8 cellular contexts compared by ENCODE assay signal in the genomic region with DNA sequence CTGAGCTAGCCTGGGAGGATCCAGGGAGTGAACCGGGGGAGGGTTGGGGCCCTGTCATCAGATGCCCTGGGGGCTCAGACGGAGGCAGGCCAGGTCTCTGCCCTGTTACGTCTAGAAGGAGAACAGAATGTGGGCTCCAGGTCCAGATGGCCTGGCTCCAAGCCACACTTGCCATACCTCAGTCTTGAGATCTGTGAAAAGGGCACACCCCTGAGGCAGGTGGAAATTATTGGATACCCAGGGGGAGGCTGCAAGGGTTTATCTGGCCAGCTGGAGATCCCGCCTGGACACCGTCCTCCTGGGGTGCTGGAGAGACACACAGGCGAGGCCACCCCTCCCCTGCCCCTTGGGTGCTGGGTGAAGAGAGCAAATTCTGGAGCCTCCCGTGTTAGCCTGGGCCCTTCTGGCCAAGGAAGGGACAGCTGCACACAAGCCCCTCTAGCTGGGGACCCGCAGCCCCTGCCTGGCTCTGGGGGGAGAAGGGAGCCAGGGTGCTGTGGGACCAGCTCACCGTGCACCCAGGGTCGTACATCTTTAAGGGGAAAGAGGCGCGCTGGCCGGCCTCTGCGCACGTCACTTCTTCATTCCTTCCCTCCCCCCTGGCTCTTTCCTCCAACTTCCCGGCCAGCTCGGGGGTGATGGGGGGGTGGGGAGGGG. TPM values are rescaled to one million over a fixed set of nuclear protein-coding genes. Genes with fewer than 3 reads are reported as not detected.
DNase-seq lines count a peak whose midpoint lies in the region; ATAC-seq, FAIRE-seq and TF ChIP-seq lines count a peak whose summit lies in the region.

No MANE protein-coding gene starts in this region.

- no peaks in the 10 kb centered on the region for H3K36me3 ChIP-seq in GM23338 (ENCODE audit: insufficient read depth)
- no peaks in the 10 kb centered on the region for H3K36me3 ChIP-seq in endodermal cell (ENCODE audit: control insufficient read depth, insufficient read depth, low read length)

- no peak for FAIRE-seq in A549 (lab: Jason Lieb, UNC)

- no peaks in the 10 kb centered on the region for H3K79me2 ChIP-seq in GM23338 (replicated peaks; ENCODE audit: insufficient read depth)

- H3F3A ChIP-seq in GM23338 (replicated peaks; ENCODE audit: low read depth), result peaks cover 5% of the 10 kb centered on the region; the same call in 1 of the 2 replicates

- H3K27ac Mint-ChIP-seq in GM23338 (no peak overlapping the region), endodermal cell (no peak overlapping the region)

- H2AFZ ChIP-seq in GM23338, result no peak overlapping the region

- H3K27ac ChIP-seq in A549 (peak overlapping the region; percentile 99 to 100), GM23338 (ENCODE audit: low read depth) (no peak overlapping the region), endodermal cell (ENCODE audit: low read depth, low read length) (no peak overlapping the region)

- peaks cover 99% of the 10 kb centered on the region for H3K27me3 ChIP-seq in GM23338 (ENCODE audit: insufficient read depth)
- peaks cover 98% of the 10 kb centered on the region for H3K27me3 ChIP-seq in endodermal cell (ENCODE audit: control insufficient read depth, insufficient read depth, low read length, poor library complexity, severe bottlenecking)

- TF ChIP-seq POLR2A in A549 (IDR thresholded peaks at IDR 0.05; ENCODE audit: low read length), result no peak

- CTCF ChIA-PET in A549 (lab: Yijun Ruan, JAX), result interaction anchor here (0.8 to 3.1 kb wide), 6 partner anchors 18 to 106 kb away, joined by 3 to 18 read pairs (median 4); no protein-coding TSS in a partner anchor

- H3K4me3 ChIP-seq in A549 (peak overlapping the region; percentile 83), GM23338 (peak overlapping the region; percentile 52), endodermal cell (ENCODE audit: low read length) (no peak overlapping the region)

- peak overlapping the region; percentile 99 for H3K4me2 ChIP-seq in A549
- H3K4me2 ChIP-seq in GM23338, result peak overlapping the region; percentile 76; the same call in 1 of the 2 replicates

- ATAC-seq in A549 (peak; percentile 55 to 59; a peak in 5 of 6 replicates), GM23338 (no peak), HG03378 (IDR thresholded peaks at IDR 0.05; ENCODE audit: unreplicated experiment) (no peak), HG03108 (IDR thresholded peaks at IDR 0.05; ENCODE audit: unreplicated experiment) (no peak)

- in situ Hi-C loops in SK-MEL-5 (cut with HindIII; ENCODE audit: low pct_unique_long_range_greater_than_20kb, low sequenced_read_pairs), result no loop called here

- no peaks in the 10 kb centered on the region for H3K9me3 ChIP-seq in A549
- H3K9me3 ChIP-seq in endodermal cell (ENCODE audit: control insufficient read depth, low read length), result no peaks in the 10 kb centered on the region

- H3K36me3 Mint-ChIP-seq in GM23338 (ENCODE audit: low read depth), result no peaks in the 10 kb centered on the region; the same call in 2 of the 3 replicates
- H3K36me3 Mint-ChIP-seq in endodermal cell (ENCODE audit: low read depth), result no peaks in the 10 kb centered on the region

- H3K4me1 Mint-ChIP-seq in GM23338, result peaks cover 33% of the 10 kb centered on the region
- H3K4me1 Mint-ChIP-seq in endodermal cell, result no peaks in the 10 kb centered on the region

- POLR2A ChIA-PET in A549 (lab: Yijun Ruan, JAX), result interaction anchor here (0.6 to 0.8 kb wide), 5 partner anchors 23 to 54 kb away, joined by 3 to 4 read pairs (median 4); no protein-coding TSS in a partner anchor

- WGBS in A549 (ENCODE audit: missing lambda C conversion rate), result 0% methylated on average over 2 of the region's 17 CpGs
- 7 to 10% methylated on average over 3 to 8 of the region's 17 CpGs for WGBS in endodermal cell (ENCODE audit: insufficient coverage in 1 of 2, insufficient read length in 1 of 2), 2 experiments

- no peak overlapping the region for H3K9ac ChIP-seq in endodermal cell (ENCODE audit: extremely low read depth, low read length, poor library complexity, severe bottlenecking)

- H3K4me1 ChIP-seq in A549, result peaks cover 60% of the 10 kb centered on the region
- peaks cover 16% of the 10 kb centered on the region; the same call in 1 of the 2 replicates for H3K4me1 ChIP-seq in GM23338 (ENCODE audit: insufficient read depth)
- H3K4me1 ChIP-seq in endodermal cell (ENCODE audit: control insufficient read depth, insufficient read depth, low read length), result no peaks in the 10 kb centered on the region

- TF ChIP-seq EP300 in A549 (IDR thresholded peaks at IDR 0.05), result no peak

- TF ChIP-seq RAD21 in A549 (conservative IDR thresholded peaks at IDR 0.05 in 1 of 2, IDR thresholded peaks at IDR 0.05 in 1 of 2), result no peak

- H3K27me3 Mint-ChIP-seq in GM23338 (ENCODE audit: insufficient read depth, low read depth, poor library complexity) (peaks cover 93% of the 10 kb centered on the region), endodermal cell (ENCODE audit: insufficient read depth) (peaks cover 96% of the 10 kb centered on the region)

- H4K20me1 ChIP-seq in GM23338 (replicated peaks; ENCODE audit: insufficient read depth), result peaks cover 12% of the 10 kb centered on the region; the same call in 1 of the 2 replicates

- H3K4me3 Mint-ChIP-seq in GM23338 (peak overlapping the region; percentile 72), endodermal cell (peak overlapping the region; percentile 43)

- H3K9me2 ChIP-seq in GM23338 (ENCODE audit: insufficient read depth), result no peaks in the 10 kb centered on the region

- no peak for TF ChIP-seq CTCF in A549 (IDR thresholded peaks at IDR 0.05)
- TF ChIP-seq CTCF in GM23338 (conservative IDR thresholded peaks at IDR 0.05; ENCODE audit: low read depth in 2 of 2), result no peak
- no peak for TF ChIP-seq CTCF in endodermal cell (conservative IDR thresholded peaks at IDR 0.05)

- H3K9me3 Mint-ChIP-seq in GM23338 (peaks cover 2% of the 10 kb centered on the region; the same call in 2 of the 3 replicates), endodermal cell (no peaks in the 10 kb centered on the region)

- peak in 1 of 2 experiments; percentile 79 for DNase-seq in A549 (ENCODE audit: low read depth in 1 of 2, low spot score in 1 of 2)
- DNase-seq in GM23338 (ENCODE audit: low spot score), result no peak
- DNase-seq in SK-MEL-5 (ENCODE audit: low read depth, low spot score), result peak; percentile 33
- no peak for DNase-seq in endodermal cell
- DNase-seq in myocyte (ENCODE audit: low read depth), result peak; percentile 66
- DNase-seq in ureter (ENCODE audit: low spot score), result no peak

TF ChIP-seq in A549, 52 proteins besides CTCF, POLR2A, EP300 and RAD21 (continues in another document):
- TF ChIP-seq FOSL2 (IDR thresholded peaks at IDR 0.05), result no peak
- no peak for TF ChIP-seq FOSL2 (CRISPR knock-in tag; IDR thresholded peaks at IDR 0.05)
- TF ChIP-seq, protein P1, sequence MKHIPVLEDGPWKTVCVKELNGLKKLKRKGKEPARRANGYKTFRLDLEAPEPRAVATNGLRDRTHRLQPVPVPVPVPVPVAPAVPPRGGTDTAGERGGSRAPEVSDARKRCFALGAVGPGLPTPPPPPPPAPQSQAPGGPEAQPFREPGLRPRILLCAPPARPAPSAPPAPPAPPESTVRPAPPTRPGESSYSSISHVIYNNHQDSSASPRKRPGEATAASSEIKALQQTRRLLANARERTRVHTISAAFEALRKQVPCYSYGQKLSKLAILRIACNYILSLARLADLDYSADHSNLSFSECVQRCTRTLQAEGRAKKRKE (CRISPR knock-in tag; IDR thresholded peaks at IDR 0.05; ENCODE audit: low read depth), result no peak
- TF ChIP-seq ZFP36 (IDR thresholded peaks at IDR 0.05; ENCODE audit: borderline replicate concordance, partially characterized antibody), result no peak
- TF ChIP-seq JUN (IDR thresholded peaks at IDR 0.05), result no peak
- TF ChIP-seq HDAC2 (IDR thresholded peaks at IDR 0.05), result 0 out of 2 replicates have a peak, but pooled peaks have one; percentile 33
- TF ChIP-seq POLR2AphosphoS2 (conservative IDR thresholded peaks at IDR 0.05; ENCODE audit: low read length), result no peak
- TF ChIP-seq KDM1A (IDR thresholded peaks at IDR 0.05; ENCODE audit: low read depth), result peak; percentile 89
- TF ChIP-seq HOXB5 (CRISPR knock-in tag; IDR thresholded peaks at IDR 0.05), result no peak

TF ChIP-seq in GM23338, 12 proteins besides CTCF, POLR2A, EP300 and RAD21:
- TF ChIP-seq EZH2 (IDR thresholded peaks at IDR 0.05; ENCODE audit: low read depth, unreplicated experiment) (peak; percentile 63), NANOG (IDR thresholded peaks at IDR 0.05; ENCODE audit: borderline replicate concordance) (no peak)

RNA-seq across cellular contexts. Expression of gene NFIC, which starts 0.8 kb away (rescaled TPM):
- polyA plus RNA-seq in A549 (2011; rRNA removed) (2.6 and 4.7 TPM in 2 replicates), A549 (2017; fragmentation: RNase III; extraction: RNeasy Plus Mini Kit Qiagen cat#74134 plus additional on column Dnase treatment) (34.6 to 36.4 TPM (median 34.9 TPM) in 3 replicates), GM23338 (2016; fragmentation: Nextera tagmentation; extraction: Ambion mirVana) (5.3 and 8.2 TPM in 2 replicates)
- 8.9 and 14.2 TPM in 2 replicates for polyA plus RNA-seq in A549 (2012; cell fraction: cytosol; rRNA removed)
- polyA plus RNA-seq in A549 (2012; cell fraction: nucleus; rRNA removed), result 20.1 and 22.9 TPM in 2 replicates
- polyA minus RNA-seq in A549 (2011; rRNA and poly(A)+ RNA removed), result 10.5 and 14.6 TPM in 2 replicates
- 0.58 and 1.3 TPM in 2 replicates for total RNA-seq in GM23338 (2014; rRNA removed; shearing (Covaris generic))
- total RNA-seq in SK-MEL-5 (2014; rRNA removed; shearing (Covaris generic)), result 4.8 and 5.8 TPM in 2 replicates
- 24.4 and 27.1 TPM in 2 replicates for polyA plus RNA-seq in SK-MEL-5 (2015; cell fraction: cytosol; rRNA removed)
- 4.1 and 4.8 TPM in 2 replicates for polyA plus RNA-seq in SK-MEL-5 (2015; cell fraction: nucleus; rRNA removed)
- total RNA-seq in endodermal cell (1 to 10 TPM; 5.2 to 6.6 TPM), myocyte (71.4 and 82.9 TPM in 2 replicates), ureter (141 TPM)
- polyA plus RNA-seq in endodermal cell (2013, experiment 1 of 2), result 4.0 TPM
- 3.7 TPM for polyA plus RNA-seq in endodermal cell (2013, experiment 2 of 2)
- 61.9 TPM for polyA plus RNA-seq in myocyte (2012)

Comparison
In these comparisons a context has a peak if more than half of its experiments do, and no peak if none do; other contexts are left out.
1. ATAC-seq: peak in A549 (2 of 2); none in GM23338 (single experiment), HG03378 (single experiment) and HG03108 (single experiment).
2. DNase-seq: peak in SK-MEL-5 (single experiment) and myocyte (single experiment); none in GM23338 (single experiment), endodermal cell (single experiment) and ureter (single experiment).
3. H3K27ac ChIP-seq: peak in A549 (2 of 2); none in GM23338 (single experiment) and endodermal cell (single experiment).